Comparison of ENCODE assay signal across 1 cellular context in the genomic region with DNA sequence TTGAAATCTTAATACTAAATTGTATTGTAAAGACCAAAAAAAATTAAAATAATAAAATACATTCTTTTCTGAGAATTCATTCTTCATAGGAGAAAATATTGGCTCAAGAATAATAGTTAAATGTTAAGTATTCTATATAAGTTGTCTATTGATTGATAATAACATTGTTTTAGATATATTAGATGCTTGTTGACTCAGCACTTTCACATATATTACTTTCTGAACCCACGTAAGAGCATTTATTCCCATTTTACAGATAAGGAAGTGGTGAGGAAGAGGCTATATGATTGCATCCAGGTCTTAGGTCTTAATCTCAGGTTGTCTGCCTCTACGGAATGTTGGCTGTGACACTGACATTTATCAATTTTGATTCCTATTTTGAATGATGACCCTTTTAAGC.
TF ChIP-seq lines count a peak whose summit lies in the region.

No MANE protein-coding gene starts in this region.

TF ChIP-seq in HepG2, 621 proteins besides CTCF, POLR2A, EP300 and RAD21 (continued from another document):
- TF ChIP-seq, protein P1, sequence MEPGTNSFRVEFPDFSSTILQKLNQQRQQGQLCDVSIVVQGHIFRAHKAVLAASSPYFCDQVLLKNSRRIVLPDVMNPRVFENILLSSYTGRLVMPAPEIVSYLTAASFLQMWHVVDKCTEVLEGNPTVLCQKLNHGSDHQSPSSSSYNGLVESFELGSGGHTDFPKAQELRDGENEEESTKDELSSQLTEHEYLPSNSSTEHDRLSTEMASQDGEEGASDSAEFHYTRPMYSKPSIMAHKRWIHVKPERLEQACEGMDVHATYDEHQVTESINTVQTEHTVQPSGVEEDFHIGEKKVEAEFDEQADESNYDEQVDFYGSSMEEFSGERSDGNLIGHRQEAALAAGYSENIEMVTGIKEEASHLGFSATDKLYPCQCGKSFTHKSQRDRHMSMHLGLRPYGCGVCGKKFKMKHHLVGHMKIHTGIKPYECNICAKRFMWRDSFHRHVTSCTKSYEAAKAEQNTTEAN (CRISPR knock-in tag; conservative IDR thresholded peaks at IDR 0.05) = no peak
- TF ChIP-seq MAFK (conservative IDR thresholded peaks at IDR 0.05 in 1 of 2, IDR thresholded peaks at IDR 0.05 in 1 of 2; ENCODE audit: low read length in 2 of 2) (peak; percentile 41 to 65; a peak in 3 of 4 replicates), ZNF737 (CRISPR knock-in tag; IDR thresholded peaks at IDR 0.05; ENCODE audit: borderline replicate concordance) (no peak), HCFC1 (IDR thresholded peaks at IDR 0.05; ENCODE audit: low read depth, low read length) (no peak), ZKSCAN5 (CRISPR knock-in tag; IDR thresholded peaks at IDR 0.05) (no peak), JUND (CRISPR knock-in tag; IDR thresholded peaks at IDR 0.05) (no peak), SP4 (CRISPR knock-in tag; IDR thresholded peaks at IDR 0.05) (no peak), SKI (IDR thresholded peaks at IDR 0.05; ENCODE audit: partially characterized antibody) (no peak), ELF4 (CRISPR knock-in tag; IDR thresholded peaks at IDR 0.05; ENCODE audit: borderline replicate concordance) (no peak)
- TF ChIP-seq, protein P2, sequence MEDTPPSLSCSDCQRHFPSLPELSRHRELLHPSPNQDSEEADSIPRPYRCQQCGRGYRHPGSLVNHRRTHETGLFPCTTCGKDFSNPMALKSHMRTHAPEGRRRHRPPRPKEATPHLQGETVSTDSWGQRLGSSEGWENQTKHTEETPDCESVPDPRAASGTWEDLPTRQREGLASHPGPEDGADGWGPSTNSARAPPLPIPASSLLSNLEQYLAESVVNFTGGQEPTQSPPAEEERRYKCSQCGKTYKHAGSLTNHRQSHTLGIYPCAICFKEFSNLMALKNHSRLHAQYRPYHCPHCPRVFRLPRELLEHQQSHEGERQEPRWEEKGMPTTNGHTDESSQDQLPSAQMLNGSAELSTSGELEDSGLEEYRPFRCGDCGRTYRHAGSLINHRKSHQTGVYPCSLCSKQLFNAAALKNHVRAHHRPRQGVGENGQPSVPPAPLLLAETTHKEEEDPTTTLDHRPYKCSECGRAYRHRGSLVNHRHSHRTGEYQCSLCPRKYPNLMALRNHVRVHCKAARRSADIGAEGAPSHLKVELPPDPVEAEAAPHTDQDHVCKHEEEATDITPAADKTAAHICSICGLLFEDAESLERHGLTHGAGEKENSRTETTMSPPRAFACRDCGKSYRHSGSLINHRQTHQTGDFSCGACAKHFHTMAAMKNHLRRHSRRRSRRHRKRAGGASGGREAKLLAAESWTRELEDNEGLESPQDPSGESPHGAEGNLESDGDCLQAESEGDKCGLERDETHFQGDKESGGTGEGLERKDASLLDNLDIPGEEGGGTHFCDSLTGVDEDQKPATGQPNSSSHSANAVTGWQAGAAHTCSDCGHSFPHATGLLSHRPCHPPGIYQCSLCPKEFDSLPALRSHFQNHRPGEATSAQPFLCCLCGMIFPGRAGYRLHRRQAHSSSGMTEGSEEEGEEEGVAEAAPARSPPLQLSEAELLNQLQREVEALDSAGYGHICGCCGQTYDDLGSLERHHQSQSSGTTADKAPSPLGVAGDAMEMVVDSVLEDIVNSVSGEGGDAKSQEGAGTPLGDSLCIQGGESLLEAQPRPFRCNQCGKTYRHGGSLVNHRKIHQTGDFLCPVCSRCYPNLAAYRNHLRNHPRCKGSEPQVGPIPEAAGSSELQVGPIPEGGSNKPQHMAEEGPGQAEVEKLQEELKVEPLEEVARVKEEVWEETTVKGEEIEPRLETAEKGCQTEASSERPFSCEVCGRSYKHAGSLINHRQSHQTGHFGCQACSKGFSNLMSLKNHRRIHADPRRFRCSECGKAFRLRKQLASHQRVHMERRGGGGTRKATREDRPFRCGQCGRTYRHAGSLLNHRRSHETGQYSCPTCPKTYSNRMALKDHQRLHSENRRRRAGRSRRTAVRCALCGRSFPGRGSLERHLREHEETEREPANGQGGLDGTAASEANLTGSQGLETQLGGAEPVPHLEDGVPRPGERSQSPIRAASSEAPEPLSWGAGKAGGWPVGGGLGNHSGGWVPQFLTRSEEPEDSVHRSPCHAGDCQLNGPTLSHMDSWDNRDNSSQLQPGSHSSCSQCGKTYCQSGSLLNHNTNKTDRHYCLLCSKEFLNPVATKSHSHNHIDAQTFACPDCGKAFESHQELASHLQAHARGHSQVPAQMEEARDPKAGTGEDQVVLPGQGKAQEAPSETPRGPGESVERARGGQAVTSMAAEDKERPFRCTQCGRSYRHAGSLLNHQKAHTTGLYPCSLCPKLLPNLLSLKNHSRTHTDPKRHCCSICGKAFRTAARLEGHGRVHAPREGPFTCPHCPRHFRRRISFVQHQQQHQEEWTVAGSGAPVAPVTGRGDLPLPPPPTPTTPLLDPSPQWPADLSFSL (CRISPR knock-in tag; IDR thresholded peaks at IDR 0.05) = no peak
